Comparison of ENCODE assay signal across 8 cellular contexts in the genomic region with DNA sequence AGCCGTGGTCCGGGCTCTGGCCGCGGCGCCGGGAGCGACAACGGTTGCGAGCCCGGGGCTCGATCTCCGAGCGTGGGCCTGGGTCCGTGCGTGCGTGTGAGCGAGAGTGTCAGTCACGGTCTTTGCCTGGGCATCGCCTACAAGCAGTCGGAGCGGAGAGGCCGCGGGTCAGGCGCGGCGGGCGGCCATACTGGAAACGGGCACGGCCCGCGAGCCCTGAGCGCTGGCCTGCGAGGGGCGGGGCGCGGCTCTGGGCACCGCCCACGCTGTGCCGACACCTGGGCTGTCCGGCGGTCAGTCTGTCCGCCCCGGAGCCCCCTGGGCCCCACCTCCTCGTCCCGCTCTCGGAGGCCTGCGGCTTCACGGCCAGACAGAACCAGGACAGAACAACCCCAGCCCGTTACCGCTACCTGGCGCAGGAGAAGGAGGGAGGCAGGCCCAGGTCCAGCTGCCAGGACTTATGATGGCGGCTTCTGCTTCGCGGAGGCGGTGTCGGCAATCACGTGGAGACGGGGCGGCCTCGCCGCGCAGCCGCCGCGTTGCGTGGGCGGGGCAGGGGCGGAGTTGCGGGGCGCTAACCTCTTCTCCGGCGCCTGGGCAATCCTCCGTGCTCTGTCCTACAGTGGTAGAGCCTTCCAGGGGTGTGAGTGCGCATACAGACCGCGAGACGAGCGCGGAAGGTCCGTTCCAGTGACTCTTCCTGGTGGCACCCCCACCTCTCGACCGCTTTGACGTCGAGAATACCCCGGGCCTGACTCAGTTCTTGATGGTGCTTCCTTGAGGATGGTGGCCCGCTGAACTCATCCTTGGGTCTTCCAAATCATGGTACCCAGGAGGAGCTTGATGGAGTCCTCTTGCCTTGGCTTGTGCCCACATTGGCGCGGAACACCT. TPM values are rescaled to one million over a fixed set of nuclear protein-coding genes. Genes with fewer than 3 reads are reported as not detected.
A peak's percentile ranks its signal among the peaks of the same experiment; 100 is the strongest.
DNase-seq lines count a peak whose midpoint lies in the region; ATAC-seq and TF ChIP-seq lines count a peak whose summit lies in the region.

A gene with protein sequence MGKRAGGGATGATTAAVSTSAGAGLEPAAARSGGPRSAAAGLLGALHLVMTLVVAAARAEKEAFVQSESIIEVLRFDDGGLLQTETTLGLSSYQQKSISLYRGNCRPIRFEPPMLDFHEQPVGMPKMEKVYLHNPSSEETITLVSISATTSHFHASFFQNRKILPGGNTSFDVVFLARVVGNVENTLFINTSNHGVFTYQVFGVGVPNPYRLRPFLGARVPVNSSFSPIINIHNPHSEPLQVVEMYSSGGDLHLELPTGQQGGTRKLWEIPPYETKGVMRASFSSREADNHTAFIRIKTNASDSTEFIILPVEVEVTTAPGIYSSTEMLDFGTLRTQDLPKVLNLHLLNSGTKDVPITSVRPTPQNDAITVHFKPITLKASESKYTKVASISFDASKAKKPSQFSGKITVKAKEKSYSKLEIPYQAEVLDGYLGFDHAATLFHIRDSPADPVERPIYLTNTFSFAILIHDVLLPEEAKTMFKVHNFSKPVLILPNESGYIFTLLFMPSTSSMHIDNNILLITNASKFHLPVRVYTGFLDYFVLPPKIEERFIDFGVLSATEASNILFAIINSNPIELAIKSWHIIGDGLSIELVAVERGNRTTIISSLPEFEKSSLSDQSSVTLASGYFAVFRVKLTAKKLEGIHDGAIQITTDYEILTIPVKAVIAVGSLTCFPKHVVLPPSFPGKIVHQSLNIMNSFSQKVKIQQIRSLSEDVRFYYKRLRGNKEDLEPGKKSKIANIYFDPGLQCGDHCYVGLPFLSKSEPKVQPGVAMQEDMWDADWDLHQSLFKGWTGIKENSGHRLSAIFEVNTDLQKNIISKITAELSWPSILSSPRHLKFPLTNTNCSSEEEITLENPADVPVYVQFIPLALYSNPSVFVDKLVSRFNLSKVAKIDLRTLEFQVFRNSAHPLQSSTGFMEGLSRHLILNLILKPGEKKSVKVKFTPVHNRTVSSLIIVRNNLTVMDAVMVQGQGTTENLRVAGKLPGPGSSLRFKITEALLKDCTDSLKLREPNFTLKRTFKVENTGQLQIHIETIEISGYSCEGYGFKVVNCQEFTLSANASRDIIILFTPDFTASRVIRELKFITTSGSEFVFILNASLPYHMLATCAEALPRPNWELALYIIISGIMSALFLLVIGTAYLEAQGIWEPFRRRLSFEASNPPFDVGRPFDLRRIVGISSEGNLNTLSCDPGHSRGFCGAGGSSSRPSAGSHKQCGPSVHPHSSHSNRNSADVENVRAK (N-terminal part only) (minus strand): TSS at position 215 of the 891 bp plus-strand sequence. CDS start 286 bp downstream, outside the sequence.

- ATAC-seq in GM19025 (IDR thresholded peaks at IDR 0.05; ENCODE audit: low read depth, unreplicated experiment) (peak; percentile 78), HG03280 (IDR thresholded peaks at IDR 0.05; ENCODE audit: unreplicated experiment) (peak; percentile 76)

- H3K27ac Mint-ChIP-seq in immature natural killer cell = peak within 1 kb of the TSS; percentile 88 to 98 (median 98)

- peaks cover 34 to 47% of the 10 kb centered on the region in 2 donors for H3K4me1 Mint-ChIP-seq in immature natural killer cell

- H3K27me3 Mint-ChIP-seq in immature natural killer cell (ENCODE audit: low read depth in 3 of 3) = peaks cover 0 to 8% (median 5%) of the 10 kb centered on the region in 3 donors

- peak within 1 kb of the TSS; percentile 97 to 100 (median 99) for H3K4me3 Mint-ChIP-seq in immature natural killer cell

- peak within 1 kb of the TSS; percentile 98 for H3K27ac ChIP-seq in caudate nucleus (ENCODE audit: low read depth, low read length)

- H3K9me3 Mint-ChIP-seq in immature natural killer cell = no peaks in the 10 kb centered on the region

- TF ChIP-seq CTCF in AG09319 (IDR thresholded peaks at IDR 0.05; ENCODE audit: low read depth, low read length) = no peak

- no peaks in the 10 kb centered on the region for H3K36me3 Mint-ChIP-seq in immature natural killer cell

- DNase-seq in AG09319 (ENCODE audit: extremely low read depth, low read depth) = peak; percentile 84
- DNase-seq in NCI-H345 treated with DMSO at 0.1 percent for 48 hours (lab: John Stamatoyannopoulos, UW; ENCODE audit: unreplicated experiment) = peak; percentile 88
- DNase-seq in activated CD4-positive, CD25-positive, alpha-beta regulatory T cell (lab: John Stamatoyannopoulos, UW) = peak; percentile 91 to 94 (median 92)
- peak; percentile 72 to 99 (median 91) for DNase-seq in caudate nucleus (lab: John Stamatoyannopoulos, UW)
- DNase-seq in immature natural killer cell = peak; percentile 95 to 96 (median 96)
- peak; percentile 75 for DNase-seq in smooth muscle cell of the brain vasculature (ENCODE audit: low read depth, low spot score)

RNA-seq across cellular contexts. Expression of the gene that starts here (rescaled TPM):
- 10 to 100 TPM in 1 of 3 donors, 1 to 10 TPM in 2; 7.1 to 24.5 (median 8.3) TPM for polyA plus RNA-seq in immature natural killer cell

Comparison
In these comparisons a context has a peak if more than half of its experiments do, and no peak if none do; other contexts are left out.
1. Peak in every context shown above with its lines: DNase-seq, ATAC-seq and H3K27ac ChIP-seq.